Comparison of ENCODE assay signal across 8 cellular contexts in the genomic region with DNA sequence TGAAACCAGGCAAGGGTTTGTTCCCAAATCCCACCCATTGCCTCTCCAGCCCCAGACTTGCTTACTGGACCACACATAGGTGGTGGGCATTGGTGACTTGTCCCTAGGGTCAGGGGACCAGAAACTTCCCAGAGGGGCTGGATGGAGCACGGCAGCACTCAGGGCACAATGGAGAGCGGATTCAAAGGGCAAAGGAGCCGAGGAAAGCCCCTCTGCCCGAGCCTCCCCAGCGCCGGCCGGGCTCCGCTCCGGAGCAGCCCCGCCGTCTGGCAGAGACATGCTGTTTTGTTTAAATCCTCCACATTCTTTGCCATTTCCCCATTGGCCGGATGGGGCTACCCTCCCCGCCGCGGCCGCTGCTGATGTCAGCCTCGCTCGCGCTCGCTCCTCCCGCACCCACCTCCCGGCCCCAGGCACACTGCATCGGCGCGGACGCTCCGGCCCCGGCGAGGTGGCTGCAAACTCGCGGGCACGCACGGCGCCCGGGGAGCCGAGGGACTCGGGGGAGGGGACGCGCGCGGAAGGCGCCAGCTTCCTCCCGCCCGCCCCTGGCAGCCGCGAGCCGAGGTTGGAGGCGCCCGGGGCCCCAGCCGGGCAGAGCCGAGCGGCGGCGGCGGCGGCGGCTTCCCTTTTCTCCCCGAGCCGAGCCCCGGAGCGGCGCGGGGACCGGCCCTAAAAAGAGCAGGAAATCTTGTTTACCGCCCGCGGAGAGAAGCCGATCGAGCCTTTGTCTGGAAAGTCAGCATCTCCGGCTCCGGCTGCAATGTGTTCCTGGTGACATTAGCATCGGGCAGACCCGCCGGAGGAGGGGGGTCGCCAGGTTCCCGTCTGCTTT. TPM values are rescaled to one million over a fixed set of nuclear protein-coding genes. Genes with fewer than 3 reads are reported as not detected.
DNase-seq lines count a peak whose midpoint lies in the region; ATAC-seq and TF ChIP-seq lines count a peak whose summit lies in the region.

Gene PITPNC1 (plus strand): TSS at position 390 of the 835 bp plus-strand sequence.

- peak within 1 kb of the TSS; percentile 81 to 88 for H3K4me3 ChIP-seq in DND-41 (ENCODE audit: low read depth in 1 of 2, low read length in 2 of 2)
- H3K4me3 ChIP-seq in KMS-11 (IDR thresholded peaks at IDR 0.05; ENCODE audit: insufficient read depth, low read depth, low read length): no peak within 1 kb of the TSS
- peak within 1 kb of the TSS; percentile 60 for H3K4me3 ChIP-seq in RWPE2 (ENCODE audit: severe bottlenecking)
- H3K4me3 ChIP-seq in fibroblast of mammary gland (ENCODE audit: control insufficient read depth, low read depth, low read length): peak within 1 kb of the TSS; percentile 70

- H3K36me3 ChIP-seq in DND-41 (ENCODE audit: insufficient read depth, low read length) (no peaks in the 10 kb centered on the region; the same call in 1 of the 2 replicates), KMS-11 (ENCODE audit: insufficient read depth) (no peaks in the 10 kb centered on the region), RWPE2 (ENCODE audit: low read depth) (peaks cover 14% of the 10 kb centered on the region)

- H3K36me3 Mint-ChIP-seq in activated T-helper 17 cell treated with anti-CD3 and anti-CD28 coated beads, Interleukin-2, amount 50 U/mL, for 72 hours (ENCODE audit: low read depth): peaks cover 22% of the 10 kb centered on the region
- H3K36me3 Mint-ChIP-seq in natural killer cell: no peaks in the 10 kb centered on the region

- no peaks in the 10 kb centered on the region for H3K27me3 ChIP-seq in DND-41 (ENCODE audit: insufficient read depth, low read length, poor library complexity)
- no peaks in the 10 kb centered on the region for H3K27me3 ChIP-seq in KMS-11 (ENCODE audit: insufficient read depth, low read depth)
- no peaks in the 10 kb centered on the region for H3K27me3 ChIP-seq in RWPE2 (ENCODE audit: insufficient read depth, poor library complexity, severe bottlenecking)

- intact Hi-C loops in natural killer cell (cut with micrococcal nuclease): loop anchor here (2.0 to 5.0 kb wide), 3 partner anchors 14 to 75 kb away; no protein-coding TSS in a partner anchor

- H3K79me2 ChIP-seq in DND-41 (ENCODE audit: insufficient read depth, low read length) (no peaks in the 10 kb centered on the region), KMS-11 (ENCODE audit: insufficient read depth, low read depth) (peaks cover 45% of the 10 kb centered on the region; the same call in 1 of the 2 replicates)

- H3K4me1 Mint-ChIP-seq in activated T-helper 17 cell treated with anti-CD3 and anti-CD28 coated beads, Interleukin-2, amount 50 U/mL, for 72 hours: peaks cover 25% of the 10 kb centered on the region
- H3K4me1 Mint-ChIP-seq in natural killer cell: peaks cover 35 to 37% of the 10 kb centered on the region in 2 donors

- H2AFZ ChIP-seq in DND-41 (ENCODE audit: low read depth, low read length) (peak within 1 kb of the TSS; percentile 91), KMS-11 (ENCODE audit: low read depth) (peak within 1 kb of the TSS; percentile 98)

- peak; percentile 74 for ATAC-seq in DND-41 (ENCODE audit: insufficient read depth, low read depth)
- ATAC-seq in GM21723 (IDR thresholded peaks at IDR 0.05; ENCODE audit: unreplicated experiment): peak; percentile 67
- peak; percentile 72 for ATAC-seq in RWPE2 (ENCODE audit: low read depth)
- ATAC-seq in activated T-helper 17 cell treated with anti-CD3 and anti-CD28 coated beads, Interleukin-2, amount 50 U/mL, for 72 hours (replicated peaks): peak; percentile 85
- ATAC-seq in natural killer cell: peak; percentile 72 to 88 (median 83)

- peak within 1 kb of the TSS; percentile 93 for H3K4me2 ChIP-seq in DND-41 (ENCODE audit: insufficient read depth, low read length)
- H3K4me2 ChIP-seq in KMS-11: peak within 1 kb of the TSS; percentile 99

- H3K27me3 Mint-ChIP-seq in activated T-helper 17 cell treated with anti-CD3 and anti-CD28 coated beads, Interleukin-2, amount 50 U/mL, for 72 hours: no peaks in the 10 kb centered on the region
- H3K27me3 Mint-ChIP-seq in natural killer cell (ENCODE audit: low read depth in 2 of 2): no peaks in the 10 kb centered on the region

- peaks cover 34% of the 10 kb centered on the region for H3K4me1 ChIP-seq in DND-41 (ENCODE audit: insufficient read depth, low read length)
- H3K4me1 ChIP-seq in KMS-11 (ENCODE audit: low read depth, poor library complexity, severe bottlenecking): peaks cover 28% of the 10 kb centered on the region
- peaks cover 12% of the 10 kb centered on the region for H3K4me1 ChIP-seq in RWPE2 (ENCODE audit: insufficient read depth, poor library complexity, severe bottlenecking)

- TF ChIP-seq CTCF in DND-41 (IDR thresholded peaks at IDR 0.05; ENCODE audit: borderline replicate concordance, extremely low read depth, low read length, poor library complexity, severe bottlenecking) (no peak), KMS-11 (conservative IDR thresholded peaks at IDR 0.05; ENCODE audit: low read depth, low read length) (peak; percentile 39), RWPE2 (IDR thresholded peaks at IDR 0.05; ENCODE audit: poor library complexity, severe bottlenecking) (no peak), fibroblast of mammary gland (conservative IDR thresholded peaks at IDR 0.05; ENCODE audit: control insufficient read depth, insufficient read depth, low read depth, low read length) (no peak), natural killer cell (IDR thresholded peaks at IDR 0.05) (peak; percentile 13)

- no peaks in the 10 kb centered on the region for H3K9me3 ChIP-seq in DND-41 (ENCODE audit: insufficient read depth, low read length, severe bottlenecking)
- no peaks in the 10 kb centered on the region for H3K9me3 ChIP-seq in RWPE2 (ENCODE audit: severe bottlenecking)

- peak within 1 kb of the TSS; percentile 83 for H3K4me3 Mint-ChIP-seq in activated T-helper 17 cell treated with anti-CD3 and anti-CD28 coated beads, Interleukin-2, amount 50 U/mL, for 72 hours
- peak within 1 kb of the TSS; percentile 96 for H3K4me3 Mint-ChIP-seq in natural killer cell

- H4K20me1 ChIP-seq in DND-41 (ENCODE audit: insufficient read depth, low read length): no peaks in the 10 kb centered on the region
- no peaks in the 10 kb centered on the region for H4K20me1 ChIP-seq in KMS-11 (ENCODE audit: insufficient read depth)

- peak within 1 kb of the TSS; percentile 30 for H3K27ac Mint-ChIP-seq in activated T-helper 17 cell treated with anti-CD3 and anti-CD28 coated beads, Interleukin-2, amount 50 U/mL, for 72 hours
- peak within 1 kb of the TSS; percentile 91 to 92 for H3K27ac Mint-ChIP-seq in natural killer cell

- no peaks in the 10 kb centered on the region for H3K9me3 Mint-ChIP-seq in activated T-helper 17 cell treated with anti-CD3 and anti-CD28 coated beads, Interleukin-2, amount 50 U/mL, for 72 hours
- H3K9me3 Mint-ChIP-seq in natural killer cell: no peaks in the 10 kb centered on the region

- DNase-seq in DND-41 (peak; percentile 84), RWPE2 (ENCODE audit: low spot score) (peak; percentile 87), fibroblast of mammary gland (ENCODE audit: low read depth) (peak; percentile 83), natural killer cell (peak; percentile 86)
- DNase-seq in stimulated activated naive CD4-positive, alpha-beta T cell treated with Interleukin-2 at 50 U/mL for 16 hours (lab: John Stamatoyannopoulos, UW): peak; percentile 84

- H3K9ac ChIP-seq in DND-41 (ENCODE audit: low read depth, low read length) (peak within 1 kb of the TSS; percentile 84), KMS-11 (peak within 1 kb of the TSS; percentile 84)

- H3K27ac ChIP-seq in DND-41 (ENCODE audit: low read length) (peak within 1 kb of the TSS; percentile 76), KMS-11 (peak within 1 kb of the TSS; percentile 83), RWPE2 (ENCODE audit: poor library complexity, severe bottlenecking) (peak within 1 kb of the TSS; percentile 82)

RNA-seq across cellular contexts. Expression of gene PITPNC1, which starts in this region (rescaled TPM):
- 10 to 100 TPM; 43.0 to 45.4 TPM for total RNA-seq in activated T-helper 17 cell treated with anti-CD3 and anti-CD28 coated beads, Interleukin-2, amount 50 U/mL, for 72 hours
- total RNA-seq in natural killer cell: 100 to 1,000 TPM; 150 to 185 (median 169) TPM

Comparison
In these comparisons a context has a peak if more than half of its experiments do, and no peak if none do; other contexts are left out.
1. CTCF ChIP-seq: peak in KMS-11 (single experiment) and natural killer cell (single experiment); none in DND-41 (single experiment), RWPE2 (single experiment) and fibroblast of mammary gland (single experiment).
2. Peak in every context shown above with its lines, with median percentiles within 50 percentile points of each other: ATAC-seq, DNase-seq and H3K27ac ChIP-seq.